In genomic region chr9:35723908-35724307, GRCh38 we compare ENCODE assay signal across 16 cellular contexts. TPM values are rescaled to one million over a fixed set of nuclear protein-coding genes. Genes with fewer than 3 reads are reported as not detected.
DNase-seq lines count a peak whose midpoint lies in the region; ATAC-seq, FAIRE-seq and TF ChIP-seq lines count a peak whose summit lies in the region.
"Had no signal": no experiment of that assay in that cellular context is flagged by ENCODE, and none has a peak within 500 bp of the region (broad histone marks: within the 10 kb centered on the region; RNA-seq: fewer than 3 reads in every experiment).

No MANE protein-coding gene starts in this region.

- peaks cover 8% of the 10 kb centered on the region for H3K9me1 ChIP-seq in K562 (ENCODE audit: control insufficient read depth, insufficient read depth, low read length)

- no peak overlapping the region for H3K4me3 Mint-ChIP-seq in natural killer cell treated with Interleukin-12 subunit alpha and Interleukin-12 subunit beta and Interleukin-15 and Interleukin-18, amount 100 ng/mL, for 72 hours
- no peak overlapping the region for H3K4me3 Mint-ChIP-seq in natural killer cell
- H3K4me3 Mint-ChIP-seq in activated CD8-positive, alpha-beta memory T cell treated with anti-CD3 and anti-CD28 coated beads, Interleukin-2, amount 10 ng/mL, durations not matched to agents 7 days and 5 days, result no peak overlapping the region

- H3K27me3 ChIP-seq in K562 (ENCODE audit: control insufficient read depth in 2 of 2, insufficient read depth in 2 of 2, low read length in 2 of 2) (no peaks in the 10 kb centered on the region), gastroesophageal sphincter (no peaks in the 10 kb centered on the region), tibial artery (no peaks in the 10 kb centered on the region), hepatocyte (no peaks in the 10 kb centered on the region)
- H3K27me3 ChIP-seq: BLaER1 had no signal

- in situ Hi-C loops in K562 (cut with MboI), result no loop called here

- no peak for ATAC-seq in natural killer cell treated with Interleukin-12 subunit alpha and Interleukin-12 subunit beta and Interleukin-15 and Interleukin-18, amount 100 ng/mL, for 72 hours
- ATAC-seq in natural killer cell (no peak), K562 (no peak), gastroesophageal sphincter (no peak), GM21786 (IDR thresholded peaks at IDR 0.05; ENCODE audit: unreplicated experiment) (no peak)
- no peak for ATAC-seq in activated CD8-positive, alpha-beta memory T cell treated with anti-CD3 and anti-CD28 coated beads, Interleukin-2, amount 10 ng/mL, durations not matched to agents 7 days and 5 days
- ATAC-seq: HCT116 had no signal

- H3K4me3 ChIP-seq in K562 (no peak overlapping the region), gastroesophageal sphincter (no peak overlapping the region), tibial artery (no peak overlapping the region), hepatocyte (no peak overlapping the region)
- H3K4me3 ChIP-seq: BLaER1 had no signal

- no peak overlapping the region; the same call in 2 of the 3 replicates for H3K27ac ChIP-seq in K562 (ENCODE audit: extremely low read depth, low read depth, low read length)
- H3K27ac ChIP-seq in gastroesophageal sphincter, result peak overlapping the region in 3 of 4 donors; percentile 69 to 98 (median 97)
- H3K27ac ChIP-seq in tibial artery, result peak overlapping the region; percentile 50 to 99
- H3K27ac ChIP-seq in hepatocyte, result no peak overlapping the region
- H3K27ac ChIP-seq: BLaER1 had no signal

- peaks cover 14 to 28% of the 10 kb centered on the region in 2 experiments; a peak in 4 of 5 replicates for H3K4me1 ChIP-seq in K562 (replicated peaks in 1 of 2; ENCODE audit: control insufficient read depth in 2 of 2, insufficient read depth in 2 of 2, low read length in 2 of 2)
- H3K4me1 ChIP-seq in gastroesophageal sphincter, result peaks cover 3 to 60% (median 10%) of the 10 kb centered on the region in 3 donors
- peaks cover 0 to 38% (median 29%) of the 10 kb centered on the region in 4 donors for H3K4me1 ChIP-seq in tibial artery
- H3K4me1 ChIP-seq in hepatocyte (ENCODE audit: insufficient read depth), result peaks cover 20% of the 10 kb centered on the region

- H3K79me2 ChIP-seq in K562 (ENCODE audit: control insufficient read depth, insufficient read depth, low read length), result peaks cover 38% of the 10 kb centered on the region
- H3K79me2 ChIP-seq in hepatocyte, result peaks cover 39% of the 10 kb centered on the region

- no peaks in the 10 kb centered on the region for H3K27me3 Mint-ChIP-seq in natural killer cell treated with Interleukin-12 subunit alpha and Interleukin-12 subunit beta and Interleukin-15 and Interleukin-18, amount 100 ng/mL, for 72 hours
- H3K27me3 Mint-ChIP-seq in natural killer cell (ENCODE audit: low read depth in 2 of 2), result no peaks in the 10 kb centered on the region
- no peaks in the 10 kb centered on the region for H3K27me3 Mint-ChIP-seq in activated CD8-positive, alpha-beta memory T cell treated with anti-CD3 and anti-CD28 coated beads, Interleukin-2, amount 10 ng/mL, durations not matched to agents 7 days and 5 days

- TF ChIP-seq EP300 in K562 (IDR thresholded peaks at IDR 0.05; ENCODE audit: low read length) (no peak), gastroesophageal sphincter (IDR thresholded peaks at IDR 0.05) (no peak)

- peaks cover 17 to 24% of the 10 kb centered on the region in 2 donors for H3K4me1 Mint-ChIP-seq in natural killer cell treated with Interleukin-12 subunit alpha and Interleukin-12 subunit beta and Interleukin-15 and Interleukin-18, amount 100 ng/mL, for 72 hours (ENCODE audit: low read depth in 2 of 2)
- H3K4me1 Mint-ChIP-seq in natural killer cell, result peaks cover 14 to 33% of the 10 kb centered on the region in 2 donors
- H3K4me1 Mint-ChIP-seq in activated CD8-positive, alpha-beta memory T cell treated with anti-CD3 and anti-CD28 coated beads, Interleukin-2, amount 10 ng/mL, durations not matched to agents 7 days and 5 days, result peaks cover 3% of the 10 kb centered on the region

- H3K4me2 ChIP-seq in K562 (ENCODE audit: insufficient read depth, low read length) (no peak overlapping the region), hepatocyte (no peak overlapping the region)
- H3K4me2 ChIP-seq: BLaER1 had no signal

- intact Hi-C loops in natural killer cell (cut with micrococcal nuclease), result no loop called here
- intact Hi-C loops in K562 (cut with micrococcal nuclease), result no loop called here
- intact Hi-C loops in tibial artery (cut with DNase I; ENCODE audit: low total_unique reads), result no loop called here

- H3K9ac ChIP-seq in K562 (ENCODE audit: insufficient read depth in 1 of 2, low read depth in 2 of 2, low read length in 2 of 2), result 0 out of 4 replicates have a peak overlapping the region, but pooled peaks of 1 of the 2 experiments have one; percentile 39
- H3K9ac ChIP-seq: BLaER1 had no signal

- H2AFZ ChIP-seq in K562 (ENCODE audit: low read depth, low read length) (no peak overlapping the region), hepatocyte (no peak overlapping the region)

- H4K20me1 ChIP-seq in K562 (replicated peaks; ENCODE audit: control insufficient read depth, insufficient read depth, low read length) (peaks cover 3% of the 10 kb centered on the region; the same call in 1 of the 2 replicates), hepatocyte (ENCODE audit: insufficient read depth, poor library complexity, severe bottlenecking) (peaks cover 9% of the 10 kb centered on the region)

- no TSS peak for BruUV-seq in K562 (replicated peaks; lab: Mats Ljungman, UMichigan)

- CTCF ChIA-PET in K562 (lab: Yijun Ruan, JAX; ENCODE audit: low intra/inter-chr PET ratio), result no interaction called here
- CTCF ChIA-PET in activated CD8-positive, alpha-beta memory T cell treated with anti-CD3 and anti-CD28 coated beads, Interleukin-2, amount 10 ng/mL, durations not matched to agents 7 days and 5 days (lab: Charles Lee), result no interaction called here

- no peak overlapping the region for H3K27ac Mint-ChIP-seq in natural killer cell treated with Interleukin-12 subunit alpha and Interleukin-12 subunit beta and Interleukin-15 and Interleukin-18, amount 100 ng/mL, for 72 hours
- H3K27ac Mint-ChIP-seq in natural killer cell, result no peak overlapping the region
- no peak overlapping the region for H3K27ac Mint-ChIP-seq in activated CD8-positive, alpha-beta memory T cell treated with anti-CD3 and anti-CD28 coated beads, Interleukin-2, amount 10 ng/mL, durations not matched to agents 7 days and 5 days

- POLR2A ChIA-PET in K562 (lab: Yijun Ruan, JAX), result interaction anchor here (0.6 to 1.0 kb wide), 3 partner anchors 18 to 122 kb away, joined by 3 read pairs; no protein-coding TSS in a partner anchor

- WGBS in K562 (ENCODE audit: insufficient coverage, low coverage, missing lambda C conversion rate), result 95% methylated on average over 7 of the region's 8 CpGs
- 70 to 81% methylated on average over 2 to 6 of the region's 8 CpGs for WGBS in gastroesophageal sphincter (ENCODE audit: low coverage in 1 of 2), 2 donors
- 100% methylated on average over 8 of the region's 8 CpGs for WGBS in hepatocyte (ENCODE audit: low lambda C conversion rate, missing lambda C conversion rate)

- no peak for FAIRE-seq in K562 (lab: Jason Lieb, UNC)

- TF ChIP-seq RAD21 in K562 (CRISPR knock-in tag; conservative IDR thresholded peaks at IDR 0.05 in 1 of 2, IDR thresholded peaks at IDR 0.05 in 1 of 2), result no peak

- no peaks in the 10 kb centered on the region for H3K9me3 ChIP-seq in K562 (replicated peaks; ENCODE audit: control insufficient read depth, insufficient read depth, low read depth, low read length)
- H3K9me3 ChIP-seq in gastroesophageal sphincter, result no peaks in the 10 kb centered on the region
- no peaks in the 10 kb centered on the region for H3K9me3 ChIP-seq in tibial artery
- no peaks in the 10 kb centered on the region for H3K9me3 ChIP-seq in hepatocyte (ENCODE audit: low read depth)
- H3K9me3 ChIP-seq: BLaER1 had no signal

- H3K36me3 ChIP-seq in K562 (ENCODE audit: control insufficient read depth, insufficient read depth, low read length) (peaks cover 90% of the 10 kb centered on the region), gastroesophageal sphincter (peaks cover 26 to 72% of the 10 kb centered on the region in 2 donors), tibial artery (peaks cover 67 to 77% (median 68%) of the 10 kb centered on the region in 3 donors), hepatocyte (replicated peaks; ENCODE audit: insufficient read depth, low read depth) (peaks cover 6% of the 10 kb centered on the region)

- peak; percentile 52 for DNase-seq in natural killer cell treated with Interleukin-12 subunit alpha and Interleukin-12 subunit beta and Interleukin-15 and Interleukin-18, amount 100 ng/mL, for 72 hours (ENCODE audit: low spot score)
- DNase-seq in natural killer cell (no peak), K562 (ENCODE audit: extremely low read depth in 1 of 4, low spot score in 3 of 4) (no peak), tibial artery (peak in 1 of 2 donors; percentile 56), hepatocyte (ENCODE audit: low spot score) (no peak)
- DNase-seq in activated CD8-positive, alpha-beta memory T cell treated with anti-CD3 and anti-CD28 coated beads, Interleukin-2, amount 10 ng/mL, durations not matched to agents 7 days and 5 days, result no peak
- DNase-seq: 8988T, AML-193, DMS53, GF-D8 had no signal

- no peak for TF ChIP-seq CTCF in natural killer cell (IDR thresholded peaks at IDR 0.05)
- no peak for TF ChIP-seq CTCF in K562 (IDR thresholded peaks at IDR 0.05 in 2 of 3, conservative IDR thresholded peaks at IDR 0.05 in 1 of 3; ENCODE audit: insufficient read depth in 2 of 3, low read depth in 1 of 3, low read length in 3 of 3)
- no peak for TF ChIP-seq CTCF in gastroesophageal sphincter (IDR thresholded peaks at IDR 0.05)
- no peak for TF ChIP-seq CTCF in tibial artery (IDR thresholded peaks at IDR 0.05)
- TF ChIP-seq CTCF in hepatocyte (IDR thresholded peaks at IDR 0.05; ENCODE audit: poor library complexity), result no peak

- TF ChIP-seq POLR2A in K562 (conservative IDR thresholded peaks at IDR 0.05) (no peak), gastroesophageal sphincter (IDR thresholded peaks at IDR 0.05) (no peak)

- H3K9me3 Mint-ChIP-seq in natural killer cell treated with Interleukin-12 subunit alpha and Interleukin-12 subunit beta and Interleukin-15 and Interleukin-18, amount 100 ng/mL, for 72 hours, result no peaks in the 10 kb centered on the region
- no peaks in the 10 kb centered on the region for H3K9me3 Mint-ChIP-seq in natural killer cell
- H3K9me3 Mint-ChIP-seq in activated CD8-positive, alpha-beta memory T cell treated with anti-CD3 and anti-CD28 coated beads, Interleukin-2, amount 10 ng/mL, durations not matched to agents 7 days and 5 days (ENCODE audit: low read depth), result no peaks in the 10 kb centered on the region

- H3K9me2 ChIP-seq in hepatocyte (replicated peaks; ENCODE audit: insufficient read depth), result no peaks in the 10 kb centered on the region

- H3K36me3 Mint-ChIP-seq in natural killer cell treated with Interleukin-12 subunit alpha and Interleukin-12 subunit beta and Interleukin-15 and Interleukin-18, amount 100 ng/mL, for 72 hours, result peaks cover 37% of the 10 kb centered on the region
- peaks cover 23% of the 10 kb centered on the region for H3K36me3 Mint-ChIP-seq in natural killer cell
- peaks cover 46% of the 10 kb centered on the region for H3K36me3 Mint-ChIP-seq in activated CD8-positive, alpha-beta memory T cell treated with anti-CD3 and anti-CD28 coated beads, Interleukin-2, amount 10 ng/mL, durations not matched to agents 7 days and 5 days

RNA-seq across cellular contexts. Expression of gene TLN1, which starts 8.1 kb away (rescaled TPM):
- 100 to 1,000 TPM; 490 to 539 TPM for total RNA-seq in natural killer cell treated with Interleukin-12 subunit alpha and Interleukin-12 subunit beta and Interleukin-15 and Interleukin-18, amount 100 ng/mL, for 72 hours
- total RNA-seq in natural killer cell, result 100 to 1,000 TPM; 509 to 552 (median 528) TPM
- total RNA-seq in K562 (2011; cell fraction: chromatin; rRNA removed; ENCODE audit: low replicate concordance), result 276 and 411 TPM in 2 replicates
- 190 and 200 TPM in 2 replicates for total RNA-seq in K562 (2011; cell fraction: nucleolus; rRNA removed)
- total RNA-seq in K562 (2011; cell fraction: nucleoplasm; rRNA removed), result 167 and 186 TPM in 2 replicates
- total RNA-seq in K562 (2014; rRNA removed), result 94.3 and 121 TPM in 2 replicates
- total RNA-seq in K562 (2014; rRNA removed; fragmentation: Illumina TruSeq; extraction: Trizol), result 40.9 and 44.0 TPM in 2 replicates
- 49.4 and 50.7 TPM in 2 replicates for total RNA-seq in K562 (2015; rRNA removed; fragmentation: Illumina TruSeq; extraction: Trizol)
- 201 and 240 TPM in 2 replicates for total RNA-seq in K562 (2021)
- 54.8 and 98.5 TPM in 2 replicates for polyA plus RNA-seq in K562 (2011; rRNA removed)
- 49.0 and 84.8 TPM in 2 replicates for polyA plus RNA-seq in K562 (2011; cell fraction: cytosol; rRNA removed)
- 81.3 and 128 TPM in 2 replicates for polyA plus RNA-seq in K562 (2011; cell fraction: nucleus; rRNA removed)
- 116 and 190 TPM in 2 replicates for polyA plus RNA-seq in K562 (2012)
- polyA plus RNA-seq in K562 (2014; fragmentation: Illumina TruSeq; extraction: Trizol), result 75.1 and 98.7 TPM in 2 replicates
- 10 to 100 TPM in 1 of 2 experiments, 1 to 10 TPM in 1; 3.6 to 10.2 TPM for polyA plus RNA-seq in K562 (2014; fragmentation: Nextera tagmentation; extraction: Ambion mirVana)
- 49.2 and 72.0 TPM in 2 replicates for polyA plus RNA-seq in K562 (2014; rRNA removed)
- 190 and 196 TPM in 2 replicates for polyA minus RNA-seq in K562 (2011; rRNA and poly(A)+ RNA removed)
- polyA minus RNA-seq in K562 (2011; cell fraction: cytosol; rRNA and poly(A)+ RNA removed), result 278 and 355 TPM in 2 replicates
- polyA minus RNA-seq in K562 (2011; cell fraction: nucleus; rRNA and poly(A)+ RNA removed), result 62.3 and 63.3 TPM in 2 replicates
- total RNA-seq in gastroesophageal sphincter, result 1,000 to 10,000 TPM in 3 of 4 donors, 100 to 1,000 TPM in 1; 888 to 1,583 (median 1,047) TPM
- total RNA-seq in hepatocyte, result 100 and 113 TPM in 2 replicates
- 70.5 and 73.4 TPM in 2 replicates for polyA plus RNA-seq in hepatocyte
- total RNA-seq in activated CD8-positive, alpha-beta memory T cell treated with anti-CD3 and anti-CD28 coated beads, Interleukin-2, amount 10 ng/mL, durations not matched to agents 7 days and 5 days, result 100 to 1,000 TPM; 372 to 374 TPM

RNA-seq across cellular contexts. Expression of gene CREB3, which starts 8.6 kb away (rescaled TPM):
- total RNA-seq in natural killer cell treated with Interleukin-12 subunit alpha and Interleukin-12 subunit beta and Interleukin-15 and Interleukin-18, amount 100 ng/mL, for 72 hours, result 10 to 100 TPM; 29.4 to 35.7 TPM
- total RNA-seq in natural killer cell (10 to 100 TPM; 15.7 to 19.7 (median 18.8) TPM), K562 (2014; rRNA removed) (18.3 and 19.3 TPM in 2 replicates), K562 (2014; rRNA removed; fragmentation: Illumina TruSeq; extraction: Trizol) (10.6 and 10.8 TPM in 2 replicates), K562 (2015; rRNA removed; fragmentation: Illumina TruSeq; extraction: Trizol) (13.1 and 14.9 TPM in 2 replicates), K562 (2021) (16.5 and 17.0 TPM in 2 replicates), gastroesophageal sphincter (100 to 1,000 TPM in 1 of 4 donors, 10 to 100 TPM in 3; 75.0 to 104 (median 83.7) TPM), hepatocyte (54.6 and 69.6 TPM in 2 replicates)
- total RNA-seq in K562 (2011; cell fraction: chromatin; rRNA removed; ENCODE audit: low replicate concordance), result 13.6 and 27.1 TPM in 2 replicates
- 20.3 and 23.0 TPM in 2 replicates for total RNA-seq in K562 (2011; cell fraction: nucleolus; rRNA removed)
- total RNA-seq in K562 (2011; cell fraction: nucleoplasm; rRNA removed), result 14.0 and 18.6 TPM in 2 replicates
- polyA plus RNA-seq in K562 (2011; rRNA removed) (8.1 and 9.4 TPM in 2 replicates), K562 (2014; fragmentation: Illumina TruSeq; extraction: Trizol) (17.1 and 18.3 TPM in 2 replicates), K562 (2014; fragmentation: Nextera tagmentation; extraction: Ambion mirVana) (1 to 10 TPM; 5.7 to 9.4 TPM), K562 (2014; rRNA removed) (15.3 TPM in 2 replicates), hepatocyte (79.8 and 79.9 TPM in 2 replicates)
- polyA plus RNA-seq in K562 (2011; cell fraction: cytosol; rRNA removed), result 7.9 and 14.4 TPM in 2 replicates
- polyA plus RNA-seq in K562 (2011; cell fraction: nucleus; rRNA removed), result 16.5 and 20.0 TPM in 2 replicates
- polyA plus RNA-seq in K562 (2012), result 14.9 and 23.7 TPM in 2 replicates
- 4.0 and 4.5 TPM in 2 replicates for polyA minus RNA-seq in K562 (2011; rRNA and poly(A)+ RNA removed)
- polyA minus RNA-seq in K562 (2011; cell fraction: cytosol; rRNA and poly(A)+ RNA removed), result 4.2 and 4.7 TPM in 2 replicates
- polyA minus RNA-seq in K562 (2011; cell fraction: nucleus; rRNA and poly(A)+ RNA removed), result 7.4 and 7.9 TPM in 2 replicates
- 10 to 100 TPM; 20.5 to 24.7 TPM for total RNA-seq in activated CD8-positive, alpha-beta memory T cell treated with anti-CD3 and anti-CD28 coated beads, Interleukin-2, amount 10 ng/mL, durations not matched to agents 7 days and 5 days

RNA-seq across cellular contexts. Expression of gene GBA2, which starts 25.1 kb away (rescaled TPM):
- total RNA-seq in natural killer cell treated with Interleukin-12 subunit alpha and Interleukin-12 subunit beta and Interleukin-15 and Interleukin-18, amount 100 ng/mL, for 72 hours, result 10 to 100 TPM; 68.4 to 81.4 TPM
- total RNA-seq in natural killer cell (100 to 1,000 TPM in 2 of 3 donors, 10 to 100 TPM in 1; 76.4 to 118 (median 101) TPM), K562 (2014; rRNA removed) (28.5 and 32.6 TPM in 2 replicates), K562 (2014; rRNA removed; fragmentation: Illumina TruSeq; extraction: Trizol) (27.2 and 29.3 TPM in 2 replicates), K562 (2015; rRNA removed; fragmentation: Illumina TruSeq; extraction: Trizol) (32.1 and 32.7 TPM in 2 replicates), K562 (2021) (39.4 and 45.0 TPM in 2 replicates), gastroesophageal sphincter (10 to 100 TPM; 35.3 to 81.1 (median 54.3) TPM), hepatocyte (58.5 and 60.5 TPM in 2 replicates)
- total RNA-seq in K562 (2011; cell fraction: chromatin; rRNA removed; ENCODE audit: low replicate concordance), result 274 and 418 TPM in 2 replicates
- 163 and 173 TPM in 2 replicates for total RNA-seq in K562 (2011; cell fraction: nucleolus; rRNA removed)
- 160 and 174 TPM in 2 replicates for total RNA-seq in K562 (2011; cell fraction: nucleoplasm; rRNA removed)
- polyA plus RNA-seq in K562 (2011; rRNA removed) (42.2 and 58.0 TPM in 2 replicates), K562 (2014; fragmentation: Illumina TruSeq; extraction: Trizol) (38.4 and 40.3 TPM in 2 replicates), K562 (2014; fragmentation: Nextera tagmentation; extraction: Ambion mirVana) (10 to 100 TPM; 14.1 to 24.3 TPM), K562 (2014; rRNA removed) (60.4 and 63.2 TPM in 2 replicates), hepatocyte (77.5 and 80.2 TPM in 2 replicates)
- 37.5 and 42.3 TPM in 2 replicates for polyA plus RNA-seq in K562 (2011; cell fraction: cytosol; rRNA removed)
- 311 and 346 TPM in 2 replicates for polyA plus RNA-seq in K562 (2011; cell fraction: nucleus; rRNA removed)
- 41.0 and 65.6 TPM in 2 replicates for polyA plus RNA-seq in K562 (2012)
- 47.8 and 48.8 TPM in 2 replicates for polyA minus RNA-seq in K562 (2011; rRNA and poly(A)+ RNA removed)
- 12.4 and 17.6 TPM in 2 replicates for polyA minus RNA-seq in K562 (2011; cell fraction: cytosol; rRNA and poly(A)+ RNA removed)
- 56.4 and 96.6 TPM in 2 replicates for polyA minus RNA-seq in K562 (2011; cell fraction: nucleus; rRNA and poly(A)+ RNA removed)
- 10 to 100 TPM; 57.7 to 58.8 TPM for total RNA-seq in activated CD8-positive, alpha-beta memory T cell treated with anti-CD3 and anti-CD28 coated beads, Interleukin-2, amount 10 ng/mL, durations not matched to agents 7 days and 5 days

RNA-seq across cellular contexts. Expression of gene RGP1, which starts 25.2 kb away (rescaled TPM):
- total RNA-seq in natural killer cell treated with Interleukin-12 subunit alpha and Interleukin-12 subunit beta and Interleukin-15 and Interleukin-18, amount 100 ng/mL, for 72 hours, result 10 to 100 TPM; 17.9 to 19.6 TPM
- total RNA-seq in natural killer cell (10 to 100 TPM; 22.3 to 26.4 (median 23.3) TPM), K562 (2014; rRNA removed) (6.5 and 7.5 TPM in 2 replicates), K562 (2014; rRNA removed; fragmentation: Illumina TruSeq; extraction: Trizol) (6.5 and 7.0 TPM in 2 replicates), K562 (2015; rRNA removed; fragmentation: Illumina TruSeq; extraction: Trizol) (6.5 and 6.7 TPM in 2 replicates), K562 (2021) (12.3 and 13.8 TPM in 2 replicates), gastroesophageal sphincter (10 to 100 TPM; 19.7 to 34.4 (median 23.4) TPM), hepatocyte (17.1 and 19.3 TPM in 2 replicates)
- 17.9 and 29.7 TPM in 2 replicates for total RNA-seq in K562 (2011; cell fraction: chromatin; rRNA removed; ENCODE audit: low replicate concordance)
- total RNA-seq in K562 (2011; cell fraction: nucleolus; rRNA removed), result 15.4 and 17.2 TPM in 2 replicates
- 21.6 and 28.2 TPM in 2 replicates for total RNA-seq in K562 (2011; cell fraction: nucleoplasm; rRNA removed)
- polyA plus RNA-seq in K562 (2011; rRNA removed) (10.1 and 11.0 TPM in 2 replicates), K562 (2014; fragmentation: Illumina TruSeq; extraction: Trizol) (9.8 and 10.7 TPM in 2 replicates), K562 (2014; fragmentation: Nextera tagmentation; extraction: Ambion mirVana) (under 1 TPM; 0.42 to 0.95 TPM), K562 (2014; rRNA removed) (6.9 and 7.9 TPM in 2 replicates), hepatocyte (11.2 and 11.4 TPM in 2 replicates)
- polyA plus RNA-seq in K562 (2011; cell fraction: cytosol; rRNA removed), result 9.1 and 9.6 TPM in 2 replicates
- polyA plus RNA-seq in K562 (2011; cell fraction: nucleus; rRNA removed), result 21.5 and 24.4 TPM in 2 replicates
- polyA plus RNA-seq in K562 (2012), result 8.2 and 8.9 TPM in 2 replicates
- polyA minus RNA-seq in K562 (2011; rRNA and poly(A)+ RNA removed), result 10.7 and 13.3 TPM in 2 replicates
- 4.7 and 7.2 TPM in 2 replicates for polyA minus RNA-seq in K562 (2011; cell fraction: cytosol; rRNA and poly(A)+ RNA removed)
- 11.0 and 16.7 TPM in 2 replicates for polyA minus RNA-seq in K562 (2011; cell fraction: nucleus; rRNA and poly(A)+ RNA removed)
- 10 to 100 TPM; 21.0 to 23.6 TPM for total RNA-seq in activated CD8-positive, alpha-beta memory T cell treated with anti-CD3 and anti-CD28 coated beads, Interleukin-2, amount 10 ng/mL, durations not matched to agents 7 days and 5 days

RNA-seq across cellular contexts. Expression of gene MSMP, which starts 30.2 kb away (rescaled TPM):
- not detected for total RNA-seq in natural killer cell treated with Interleukin-12 subunit alpha and Interleukin-12 subunit beta and Interleukin-15 and Interleukin-18, amount 100 ng/mL, for 72 hours
- not detected for total RNA-seq in natural killer cell
- not detected in 2 replicates for total RNA-seq in K562 (2011; cell fraction: chromatin; rRNA removed; ENCODE audit: low replicate concordance)
- not detected in 2 replicates for total RNA-seq in K562 (2011; cell fraction: nucleolus; rRNA removed)
- not detected in 2 replicates for total RNA-seq in K562 (2011; cell fraction: nucleoplasm; rRNA removed)
- not detected in 2 replicates for total RNA-seq in K562 (2014; rRNA removed)
- total RNA-seq in K562 (2014; rRNA removed; fragmentation: Illumina TruSeq; extraction: Trizol), result not detected in 2 replicates
- total RNA-seq in K562 (2015; rRNA removed; fragmentation: Illumina TruSeq; extraction: Trizol), result not detected in 2 replicates
- total RNA-seq in K562 (2021), result 0.60 and 0.87 TPM in 2 replicates
- polyA plus RNA-seq in K562 (2011; rRNA removed), result not detected in 2 replicates
- 0.42 TPM in 1 of 2 replicates, not detected in the other for polyA plus RNA-seq in K562 (2011; cell fraction: cytosol; rRNA removed)
- not detected in 2 replicates for polyA plus RNA-seq in K562 (2011; cell fraction: nucleus; rRNA removed)
- polyA plus RNA-seq in K562 (2012), result not detected in 2 replicates
- polyA plus RNA-seq in K562 (2014; fragmentation: Illumina TruSeq; extraction: Trizol), result not detected in 2 replicates
- not detected for polyA plus RNA-seq in K562 (2014; fragmentation: Nextera tagmentation; extraction: Ambion mirVana)
- polyA plus RNA-seq in K562 (2014; rRNA removed), result not detected in 2 replicates
- not detected in 2 replicates for polyA minus RNA-seq in K562 (2011; rRNA and poly(A)+ RNA removed)
- polyA minus RNA-seq in K562 (2011; cell fraction: cytosol; rRNA and poly(A)+ RNA removed), result not detected in 2 replicates
- not detected in 2 replicates for polyA minus RNA-seq in K562 (2011; cell fraction: nucleus; rRNA and poly(A)+ RNA removed)
- total RNA-seq in gastroesophageal sphincter, result 1 to 10 TPM in 1 of 4 donors, not detected in 3; 2.0 TPM
- total RNA-seq in hepatocyte, result not detected in 2 replicates
- polyA plus RNA-seq in hepatocyte, result not detected in 2 replicates
- not detected for total RNA-seq in activated CD8-positive, alpha-beta memory T cell treated with anti-CD3 and anti-CD28 coated beads, Interleukin-2, amount 10 ng/mL, durations not matched to agents 7 days and 5 days
- total RNA-seq: H4, HT1080 had no signal

Comparison
In these comparisons a context has a peak if more than half of its experiments do, and no peak if none do; other contexts are left out.
1. H3K27ac ChIP-seq: peak in gastroesophageal sphincter (3 of 4) and tibial artery (2 of 2); none in K562 (single experiment) and hepatocyte (single experiment).